11 cellular contexts compared by ENCODE assay signal in the genomic region with DNA sequence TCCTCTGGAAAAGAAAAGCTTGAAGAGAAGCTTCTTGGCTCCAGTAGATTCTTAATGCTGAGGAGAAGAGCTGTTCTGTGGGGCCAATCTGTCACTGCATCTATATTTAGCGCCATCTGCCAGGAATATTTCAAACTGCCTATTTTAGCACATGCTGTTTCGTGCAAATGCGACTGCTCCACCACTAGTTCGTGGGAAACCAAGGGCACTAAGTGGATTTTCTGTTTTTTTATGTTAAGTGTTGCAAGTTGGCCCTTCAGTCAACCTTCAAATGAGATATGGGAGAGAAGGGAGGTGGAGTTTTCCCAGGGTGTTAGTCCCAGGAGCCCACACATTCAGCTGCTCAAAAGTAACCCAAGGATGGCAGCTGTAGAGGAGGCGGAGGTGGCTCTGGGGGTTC.
A peak's percentile ranks its signal among the peaks of the same experiment; 100 is the strongest.
DNase-seq lines count a peak whose midpoint lies in the region; ATAC-seq and TF ChIP-seq lines count a peak whose summit lies in the region.
"Had no signal": no experiment of that assay in that cellular context is flagged by ENCODE, and none has a peak within 500 bp of the region (broad histone marks: within the 10 kb centered on the region; RNA-seq: fewer than 3 reads in every experiment).

No MANE protein-coding gene starts in this region.

- in situ Hi-C loops in GM23248 (cut with MboI), result no loop called here

- no peak for TF ChIP-seq POLR2A in upper lobe of left lung (IDR thresholded peaks at IDR 0.05)

- H3K4me1 ChIP-seq in GM23248 (ENCODE audit: insufficient read depth) (no peaks in the 10 kb centered on the region; the same call in 1 of the 2 replicates), skeletal muscle tissue (ENCODE audit: control insufficient read depth in 3 of 3, insufficient read depth in 3 of 3, low read length in 3 of 3) (peaks cover 6 to 13% (median 10%) of the 10 kb centered on the region in 3 donors), upper lobe of left lung (peaks cover 0 to 4% (median 0%) of the 10 kb centered on the region in 4 donors)
- H3K4me1 ChIP-seq: prostate gland had no signal

- TF ChIP-seq EP300 in upper lobe of left lung (IDR thresholded peaks at IDR 0.05), result no peak

- DNase-seq in GM23248, result peak; percentile 54
- DNase-seq in NCI-H82 (lab: John Stamatoyannopoulos, UW), result peak; percentile 84
- peak; percentile 43 for DNase-seq in fibroblast of pulmonary artery (ENCODE audit: low read depth)
- DNase-seq in upper lobe of left lung, result no peak
- DNase-seq: activated naive CD8-positive, alpha-beta T cell treated with anti-CD3 and anti-CD28 coated beads, Interleukin-2, amount 10 ng/mL, durations not matched to agents 7 days and 5 days; endodermal cell; NCI-H2107 had no signal

- no peak overlapping the region for H3K27ac ChIP-seq in GM23248
- peak overlapping the region; percentile 13 for H3K27ac ChIP-seq in skeletal muscle tissue (ENCODE audit: low read depth, low read length)
- H3K27ac ChIP-seq in upper lobe of left lung, result no peak overlapping the region
- H3K27ac ChIP-seq: prostate gland had no signal

- no peaks in the 10 kb centered on the region for H3K36me3 ChIP-seq in GM23248 (ENCODE audit: low read depth)
- H3K36me3 ChIP-seq in skeletal muscle tissue (ENCODE audit: control insufficient read depth in 3 of 3, insufficient read depth in 3 of 3, low read length in 3 of 3), result no peaks in the 10 kb centered on the region
- no peaks in the 10 kb centered on the region for H3K36me3 ChIP-seq in upper lobe of left lung
- H3K36me3 ChIP-seq: prostate gland had no signal

- H3K9ac ChIP-seq in GM23248, result no peak overlapping the region
- H3K9ac ChIP-seq in skeletal muscle tissue (ENCODE audit: low read depth in 1 of 3, low read length in 3 of 3), result no peak overlapping the region

- H4K20me1 ChIP-seq in GM23248 (ENCODE audit: insufficient read depth), result no peaks in the 10 kb centered on the region

- TF ChIP-seq CTCF in fibroblast of pulmonary artery (IDR thresholded peaks at IDR 0.05; ENCODE audit: low read length, missing control alignments) (no peak), upper lobe of left lung (IDR thresholded peaks at IDR 0.05) (no peak)

- H3K27me3 ChIP-seq in GM23248 (replicated peaks; ENCODE audit: insufficient read depth) (no peaks in the 10 kb centered on the region), skeletal muscle tissue (ENCODE audit: control insufficient read depth in 3 of 3, insufficient read depth in 3 of 3, low read length in 3 of 3) (no peaks in the 10 kb centered on the region), upper lobe of left lung (no peaks in the 10 kb centered on the region)

- no peaks in the 10 kb centered on the region for H3F3A ChIP-seq in GM23248 (ENCODE audit: insufficient read depth)

- H3K4me2 ChIP-seq in GM23248 (ENCODE audit: unreplicated experiment), result no peak overlapping the region

- no peaks in the 10 kb centered on the region for H3K9me2 ChIP-seq in GM23248 (ENCODE audit: insufficient read depth)

- no peak for ATAC-seq in GM19452 (IDR thresholded peaks at IDR 0.05; ENCODE audit: unreplicated experiment)
- ATAC-seq in HG02884 (IDR thresholded peaks at IDR 0.05; ENCODE audit: unreplicated experiment), result no peak
- no peak for ATAC-seq in upper lobe of left lung (ENCODE audit: low FRiP score in 2 of 2)

- no peak overlapping the region for H3K4me3 ChIP-seq in GM23248
- no peak overlapping the region for H3K4me3 ChIP-seq in fibroblast of pulmonary artery (replicated peaks; ENCODE audit: low read depth, low read length)
- H3K4me3 ChIP-seq in skeletal muscle tissue (ENCODE audit: low read length in 3 of 3), result no peak overlapping the region
- no peak overlapping the region for H3K4me3 ChIP-seq in upper lobe of left lung
- H3K4me3 ChIP-seq: prostate gland had no signal

- peak overlapping the region; percentile 24; the same call in 1 of the 2 replicates for H2AFZ ChIP-seq in GM23248

- H3K9me3 ChIP-seq in GM23248 (ENCODE audit: low read depth), result no peaks in the 10 kb centered on the region
- no peaks in the 10 kb centered on the region for H3K9me3 ChIP-seq in skeletal muscle tissue (ENCODE audit: control insufficient read depth in 3 of 3, low read length in 3 of 3)
- H3K9me3 ChIP-seq in upper lobe of left lung, result no peaks in the 10 kb centered on the region
- H3K9me3 ChIP-seq: prostate gland had no signal

- no peaks in the 10 kb centered on the region for H3K79me2 ChIP-seq in GM23248 (ENCODE audit: insufficient read depth)

- WGBS in GM23248 (ENCODE audit: low coverage in 1 of 2, low lambda C conversion rate in 2 of 2, missing lambda C conversion rate in 2 of 2), 2 experiments, result 33 to 34% methylated on average over 5 of the region's 5 CpGs
- 54 to 68% methylated on average over 5 of the region's 5 CpGs for WGBS in upper lobe of left lung, 2 donors

Comparison
In these comparisons a context has a peak if more than half of its experiments do, and no peak if none do; other contexts are left out.
1. DNase-seq: peak in GM23248 (single experiment), NCI-H82 (single experiment) and fibroblast of pulmonary artery (single experiment); none in upper lobe of left lung (0 of 2).